In the genomic region with DNA sequence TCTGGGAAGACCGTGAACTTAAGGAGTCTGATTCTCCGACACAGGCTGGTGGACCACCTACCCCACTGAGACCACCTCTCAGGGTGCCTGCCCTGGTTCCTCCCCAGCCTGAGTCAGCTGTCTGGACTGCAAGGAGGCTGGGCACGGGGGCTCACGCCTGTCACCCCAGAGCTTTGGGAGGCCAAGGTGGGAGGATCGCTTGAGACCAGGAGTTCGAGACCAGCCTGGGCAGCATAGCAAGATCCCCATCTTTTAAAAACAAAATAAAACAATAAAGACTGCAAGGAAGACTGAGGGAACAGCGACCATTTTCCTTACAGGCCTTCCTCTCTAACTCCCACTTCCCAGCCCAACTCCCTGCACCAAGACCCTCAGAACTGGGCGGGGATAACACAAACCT, we compare ENCODE assay signal across 23 cellular contexts. TPM values are rescaled to one million over a fixed set of nuclear protein-coding genes. Genes with fewer than 3 reads are reported as not detected.
"Had no signal": no experiment of that assay in that cellular context is flagged by ENCODE, and none has a peak within 500 bp of the region (broad histone marks: within the 10 kb centered on the region; RNA-seq: fewer than 3 reads in every experiment).

No MANE protein-coding gene starts in this region.

- ATAC-seq: heart left ventricle, mucosa of descending colon, psoas muscle had no signal

- H3K9me3 Mint-ChIP-seq: nephron progenitor cell had no signal

- H3K4me3 Mint-ChIP-seq: nephron progenitor cell had no signal

- H3K9me3 ChIP-seq: heart left ventricle, mucosa of descending colon, psoas muscle, sigmoid colon, stomach, thoracic aorta, transverse colon had no signal

- H3K27ac ChIP-seq: heart left ventricle, psoas muscle, sigmoid colon, skin epidermis, stomach, thoracic aorta, transverse colon had no signal

- H3K4me3 ChIP-seq: heart left ventricle, mucosa of descending colon, psoas muscle, sigmoid colon, skin epidermis, stomach, thoracic aorta, transverse colon had no signal

- H3K36me3 ChIP-seq: sigmoid colon, thoracic aorta, transverse colon had no signal

- DNase-seq: effector memory CD4-positive, alpha-beta T cell; heart left ventricle; hippocampal formation; kidney glomerular epithelial cell; mammary epithelial cell; mucosa of descending colon; nephron progenitor cell; psoas muscle; sigmoid colon; stimulated activated CD4-positive, alpha-beta T cell treated with anti-CD3 and anti-CD28 coated beads, Interleukin-2, amount 100 ng/mL, for 24 hours; stimulated activated CD4-positive, alpha-beta T cell treated with anti-CD3 and anti-CD28 coated beads, Interleukin-4, amount 100 ng/mL, for 4 hours; stimulated activated naive CD4-positive, alpha-beta T cell; stomach; substantia nigra; transverse colon had no signal

- H3K4me1 ChIP-seq: psoas muscle, sigmoid colon had no signal

- H3K27ac Mint-ChIP-seq: nephron progenitor cell had no signal

- H3K27me3 ChIP-seq: sigmoid colon, transverse colon had no signal

RNA-seq across cellular contexts. Expression of a gene that starts 4.2 kb away (rescaled TPM):
- total RNA-seq: glomerular endothelial cell, osteoblast had no signal
- polyA plus RNA-seq: fibroblast of lung had no signal

RNA-seq across cellular contexts. Expression of a gene that starts 8.0 kb away (rescaled TPM):
- total RNA-seq: esophagus mucosa, fibroblast of lung, frontal cortex, glomerular endothelial cell, lower leg skin, mammary epithelial cell, mucosa of descending colon, osteoblast, psoas muscle, sigmoid colon, stomach, transverse colon had no signal
- polyA plus RNA-seq: fibroblast of lung, mammary epithelial cell had no signal

RNA-seq across cellular contexts. Expression of a gene that starts 26.5 kb away (rescaled TPM):
- total RNA-seq: esophagus mucosa, fibroblast of lung, frontal cortex, glomerular endothelial cell, heart left ventricle, mammary epithelial cell, osteoblast, sigmoid colon, stomach, thoracic aorta had no signal
- polyA plus RNA-seq: fibroblast of lung, mammary epithelial cell had no signal
